Comparison of ENCODE assay signal across 1 cellular context in the genomic region with DNA sequence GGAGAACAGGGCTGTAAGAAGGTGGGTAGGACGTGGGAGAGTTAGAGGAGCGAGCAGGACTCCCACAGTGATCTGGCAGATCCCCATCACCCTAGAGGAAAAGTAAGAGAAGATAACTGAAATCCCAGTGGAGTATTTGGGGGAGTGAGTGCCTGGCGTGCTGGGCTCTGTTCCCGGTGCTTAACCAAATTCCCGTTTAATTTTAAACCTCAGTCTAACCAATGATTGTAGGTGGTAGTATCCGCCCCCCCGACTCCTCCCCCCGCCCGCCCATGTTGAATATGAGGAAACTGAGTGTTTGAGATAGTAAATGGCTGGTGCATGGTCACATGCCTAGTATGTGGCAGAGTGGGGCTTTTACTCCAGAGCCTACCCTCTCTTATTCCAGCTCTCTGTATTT.
TF ChIP-seq lines count a peak whose summit lies in the region.

No MANE protein-coding gene starts in this region.

TF ChIP-seq in endothelial cell of umbilical vein, 7 proteins besides CTCF, POLR2A, EP300 and RAD21 (continued from another document):
- TF ChIP-seq GATA2 (IDR thresholded peaks at IDR 0.05; ENCODE audit: insufficient read depth, insufficient read length, low read depth, low read length) (no peak), MYC (IDR thresholded peaks at IDR 0.05; ENCODE audit: low read depth, low read length) (no peak), FOS (IDR thresholded peaks at IDR 0.05; ENCODE audit: borderline replicate concordance, insufficient read depth, low read length) (no peak), POLR2AphosphoS5 (IDR thresholded peaks at IDR 0.05; ENCODE audit: insufficient read depth, low read depth, low read length) (no peak), EZH2 (IDR thresholded peaks at IDR 0.05; ENCODE audit: borderline replicate concordance, low read depth, low read length, severe bottlenecking) (no peak)
- TF ChIP-seq, protein P1, sequence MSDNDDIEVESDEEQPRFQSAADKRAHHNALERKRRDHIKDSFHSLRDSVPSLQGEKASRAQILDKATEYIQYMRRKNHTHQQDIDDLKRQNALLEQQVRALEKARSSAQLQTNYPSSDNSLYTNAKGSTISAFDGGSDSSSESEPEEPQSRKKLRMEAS (IDR thresholded peaks at IDR 0.05; ENCODE audit: insufficient read depth, insufficient read length): no peak
